Comparison of ENCODE assay signal across 15 cellular contexts in the genomic region with DNA sequence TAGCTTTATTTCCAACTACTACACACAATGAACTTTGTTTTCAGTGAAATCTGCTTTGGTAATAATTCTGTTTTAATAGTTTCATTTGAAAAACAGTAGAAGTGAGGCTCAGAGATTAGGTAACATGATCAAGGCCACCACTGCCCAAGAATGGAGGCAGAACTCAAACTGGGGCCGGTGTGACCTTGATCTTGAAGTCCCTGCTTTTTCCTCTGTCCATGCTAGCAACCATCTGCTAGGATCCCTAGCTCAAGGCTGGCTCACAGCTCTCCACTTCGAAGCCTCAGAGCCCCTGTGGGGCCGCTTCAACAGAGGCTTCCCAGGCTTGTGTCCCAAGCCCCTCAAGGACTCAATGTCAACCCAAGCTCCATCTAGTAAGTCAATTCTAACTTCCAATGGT. TPM values are rescaled to one million over a fixed set of nuclear protein-coding genes. Genes with fewer than 3 reads are reported as not detected.
DNase-seq lines count a peak whose midpoint lies in the region; ATAC-seq, FAIRE-seq and TF ChIP-seq lines count a peak whose summit lies in the region.
"Had no signal": no experiment of that assay in that cellular context is flagged by ENCODE, and none has a peak within 500 bp of the region (broad histone marks: within the 10 kb centered on the region; RNA-seq: fewer than 3 reads in every experiment).

No MANE protein-coding gene starts in this region.

- H3K9me3 ChIP-seq in CD8-positive, alpha-beta T cell (ENCODE audit: low read length), result no peaks in the 10 kb centered on the region
- H3K9me3 ChIP-seq in K562 (replicated peaks; ENCODE audit: control insufficient read depth, insufficient read depth, low read depth, low read length) (no peaks in the 10 kb centered on the region), osteoblast (ENCODE audit: low read depth, low read length) (no peaks in the 10 kb centered on the region)
- H3K9me3 ChIP-seq: Peyer's patch had no signal

- no peak for TF ChIP-seq EP300 in K562 (IDR thresholded peaks at IDR 0.05; ENCODE audit: low read length)

- no peaks in the 10 kb centered on the region for H3K27me3 ChIP-seq in CD8-positive, alpha-beta T cell (ENCODE audit: insufficient read depth, low read length)
- H3K27me3 ChIP-seq in K562 (ENCODE audit: control insufficient read depth in 2 of 2, insufficient read depth in 2 of 2, low read length in 2 of 2) (no peaks in the 10 kb centered on the region), osteoblast (ENCODE audit: insufficient read depth, low read length) (no peaks in the 10 kb centered on the region)
- H3K27me3 ChIP-seq: Peyer's patch had no signal

- H3K9me3 Mint-ChIP-seq in activated CD8-positive, alpha-beta memory T cell treated with anti-CD3 and anti-CD28 coated beads, Interleukin-2, amount 10 ng/mL, durations not matched to agents 7 days and 5 days (ENCODE audit: low read depth), result no peaks in the 10 kb centered on the region
- H3K9me3 Mint-ChIP-seq in CD8-positive, alpha-beta T cell, result no peaks in the 10 kb centered on the region

- H3K27me3 Mint-ChIP-seq in activated CD8-positive, alpha-beta memory T cell treated with anti-CD3 and anti-CD28 coated beads, Interleukin-2, amount 10 ng/mL, durations not matched to agents 7 days and 5 days, result no peaks in the 10 kb centered on the region
- no peaks in the 10 kb centered on the region for H3K27me3 Mint-ChIP-seq in CD8-positive, alpha-beta T cell (ENCODE audit: low read depth)

- 81% methylated on average over 3 of the region's 3 CpGs for WGBS in K562 (ENCODE audit: insufficient coverage, low coverage, missing lambda C conversion rate)

- H3K4me3 Mint-ChIP-seq in activated CD8-positive, alpha-beta memory T cell treated with anti-CD3 and anti-CD28 coated beads, Interleukin-2, amount 10 ng/mL, durations not matched to agents 7 days and 5 days, result no peak overlapping the region
- no peak overlapping the region for H3K4me3 Mint-ChIP-seq in CD8-positive, alpha-beta T cell

- peaks cover 66% of the 10 kb centered on the region for H3K4me1 Mint-ChIP-seq in activated CD8-positive, alpha-beta memory T cell treated with anti-CD3 and anti-CD28 coated beads, Interleukin-2, amount 10 ng/mL, durations not matched to agents 7 days and 5 days
- H3K4me1 Mint-ChIP-seq in CD8-positive, alpha-beta T cell (ENCODE audit: low read depth), result peaks cover 62% of the 10 kb centered on the region

- ATAC-seq in activated CD8-positive, alpha-beta memory T cell treated with anti-CD3 and anti-CD28 coated beads, Interleukin-2, amount 10 ng/mL, durations not matched to agents 7 days and 5 days, result no peak
- ATAC-seq in CD8-positive, alpha-beta T cell, result no peak
- ATAC-seq in K562, result no peak
- no peak for ATAC-seq in GM18868 (IDR thresholded peaks at IDR 0.05; ENCODE audit: unreplicated experiment)

- H3K27ac ChIP-seq in CD8-positive, alpha-beta T cell (ENCODE audit: low read depth, low read length), result no peak overlapping the region
- H3K27ac ChIP-seq in K562 (ENCODE audit: extremely low read depth, low read depth, low read length) (peak overlapping the region; percentile 55; the same call in 2 of the 3 replicates), osteoblast (ENCODE audit: low read depth, low read length) (no peak overlapping the region)

- peak overlapping the region; percentile 40 for H3K27ac Mint-ChIP-seq in activated CD8-positive, alpha-beta memory T cell treated with anti-CD3 and anti-CD28 coated beads, Interleukin-2, amount 10 ng/mL, durations not matched to agents 7 days and 5 days
- H3K27ac Mint-ChIP-seq in CD8-positive, alpha-beta T cell, result peak overlapping the region; percentile 77

- peaks cover 8% of the 10 kb centered on the region; the same call in 1 of the 2 replicates for H4K20me1 ChIP-seq in K562 (replicated peaks; ENCODE audit: control insufficient read depth, insufficient read depth, low read length)
- peaks cover 14% of the 10 kb centered on the region for H4K20me1 ChIP-seq in osteoblast (ENCODE audit: insufficient read depth, low read length)

- BruUV-seq in K562 (replicated peaks; lab: Mats Ljungman, UMichigan), result no TSS peak

- H3K4me2 ChIP-seq in K562 (ENCODE audit: insufficient read depth, low read length) (no peak overlapping the region), osteoblast (ENCODE audit: insufficient read depth, low read length) (no peak overlapping the region)

- TF ChIP-seq POLR2A in K562 (conservative IDR thresholded peaks at IDR 0.05), result no peak

- no peak for TF ChIP-seq CTCF in CD8-positive, alpha-beta T cell (IDR thresholded peaks at IDR 0.05)
- TF ChIP-seq CTCF in K562 (IDR thresholded peaks at IDR 0.05 in 2 of 3, conservative IDR thresholded peaks at IDR 0.05 in 1 of 3; ENCODE audit: insufficient read depth in 2 of 3, low read depth in 1 of 3, low read length in 3 of 3) (no peak), osteoblast (IDR thresholded peaks at IDR 0.05; ENCODE audit: extremely low read depth, low read depth, low read length) (no peak)

- in situ Hi-C loops in K562 (cut with MboI), result no loop called here

- peaks cover 8% of the 10 kb centered on the region for H3K36me3 Mint-ChIP-seq in activated CD8-positive, alpha-beta memory T cell treated with anti-CD3 and anti-CD28 coated beads, Interleukin-2, amount 10 ng/mL, durations not matched to agents 7 days and 5 days
- H3K36me3 Mint-ChIP-seq in CD8-positive, alpha-beta T cell, result no peaks in the 10 kb centered on the region

- peaks cover 69% of the 10 kb centered on the region for H3K4me1 ChIP-seq in CD8-positive, alpha-beta T cell (ENCODE audit: insufficient read depth, low read length)
- peaks cover 50 to 54% of the 10 kb centered on the region in 2 experiments for H3K4me1 ChIP-seq in K562 (replicated peaks in 1 of 2; ENCODE audit: control insufficient read depth in 2 of 2, insufficient read depth in 2 of 2, low read length in 2 of 2)
- H3K4me1 ChIP-seq in osteoblast (ENCODE audit: insufficient read depth, low read length), result peaks cover 12% of the 10 kb centered on the region

- POLR2A ChIA-PET in CD8-positive, alpha-beta T cell (lab: Charles Lee), result no interaction called here
- POLR2A ChIA-PET in K562 (lab: Yijun Ruan, JAX), result interaction anchor here (0.6 to 2.6 kb wide), 4 partner anchors 10 to 156 kb away, joined by 3 to 12 read pairs (median 4); no protein-coding TSS in a partner anchor

- H3K9ac ChIP-seq in K562 (ENCODE audit: insufficient read depth in 1 of 2, low read depth in 2 of 2, low read length in 2 of 2), result peak overlapping the region in 1 of 2 experiments; percentile 82; a peak in 2 of 4 replicates

- peaks cover 2% of the 10 kb centered on the region for H3K9me1 ChIP-seq in K562 (ENCODE audit: control insufficient read depth, insufficient read depth, low read length)

- no peak overlapping the region for H2AFZ ChIP-seq in K562 (ENCODE audit: low read depth, low read length)
- H2AFZ ChIP-seq in osteoblast (ENCODE audit: low read length), result no peak overlapping the region

- CTCF ChIA-PET in activated CD8-positive, alpha-beta memory T cell treated with anti-CD3 and anti-CD28 coated beads, Interleukin-2, amount 10 ng/mL, durations not matched to agents 7 days and 5 days (lab: Charles Lee), result interaction anchor here (1.0 to 1.7 kb wide), 4 partner anchors 15 to 35 kb away, joined by 3 to 6 read pairs (median 4); a partner anchor contains a TSS
- CTCF ChIA-PET in CD8-positive, alpha-beta T cell (lab: Charles Lee), result interaction anchor here (1.0 to 2.6 kb wide), 5 partner anchors 10 to 26 kb away, joined by 3 to 9 read pairs (median 5); no protein-coding TSS in a partner anchor
- CTCF ChIA-PET in K562 (lab: Yijun Ruan, JAX; ENCODE audit: low intra/inter-chr PET ratio), result no interaction called here

- intact Hi-C loops in CD8-positive, alpha-beta T cell (cut with DNase I, micrococcal nuclease), result no loop called here
- intact Hi-C loops in K562 (cut with micrococcal nuclease), result no loop called here

- H3K79me2 ChIP-seq in K562 (ENCODE audit: control insufficient read depth, insufficient read depth, low read length) (peaks cover 86% of the 10 kb centered on the region), osteoblast (ENCODE audit: insufficient read depth, low read length) (peaks cover 76% of the 10 kb centered on the region)

- no peak for FAIRE-seq in K562 (lab: Jason Lieb, UNC)
- FAIRE-seq: A204.1 had no signal

- H3K36me3 ChIP-seq in CD8-positive, alpha-beta T cell (ENCODE audit: insufficient read depth, low read length), result no peaks in the 10 kb centered on the region
- peaks cover 18% of the 10 kb centered on the region; the same call in 1 of the 3 replicates for H3K36me3 ChIP-seq in K562 (ENCODE audit: control insufficient read depth, insufficient read depth, low read length)
- no peaks in the 10 kb centered on the region for H3K36me3 ChIP-seq in osteoblast (ENCODE audit: insufficient read depth, low read length)
- H3K36me3 ChIP-seq: Peyer's patch had no signal

- no peak overlapping the region for H3K4me3 ChIP-seq in CD8-positive, alpha-beta T cell (ENCODE audit: low read depth, low read length)
- H3K4me3 ChIP-seq in K562 (no peak overlapping the region), osteoblast (ENCODE audit: insufficient read depth, low read length) (no peak overlapping the region)
- H3K4me3 ChIP-seq: Peyer's patch had no signal

- no peak for TF ChIP-seq RAD21 in K562 (CRISPR knock-in tag; conservative IDR thresholded peaks at IDR 0.05 in 1 of 2, IDR thresholded peaks at IDR 0.05 in 1 of 2)

- DNase-seq in activated CD8-positive, alpha-beta memory T cell treated with anti-CD3 and anti-CD28 coated beads, Interleukin-2, amount 10 ng/mL, durations not matched to agents 7 days and 5 days, result no peak
- no peak for DNase-seq in activated CD8-positive, alpha-beta memory T cell treated with anti-CD3 and anti-CD28 coated beads for 24 hours
- no peak for DNase-seq in CD8-positive, alpha-beta T cell
- DNase-seq in K562 (ENCODE audit: extremely low read depth in 1 of 4, low spot score in 3 of 4) (no peak), osteoblast (ENCODE audit: insufficient read length, low spot score, missing footprints) (peak; percentile 58), HCEC 1CT (no peak)
- no peak for DNase-seq in stimulated activated CD8-positive, alpha-beta memory T cell treated with anti-CD3 and anti-CD28 coated beads, Interleukin-4, amount 100 ng/mL, for 48 hours
- DNase-seq: H7, IMR-90, NCI-H1436, NCI-H510A, Peyer's patch, SHP77 treated with DMSO at 0.1 percent for 48 hours had no signal

RNA-seq across cellular contexts. Expression of a gene that starts 15.0 kb away (rescaled TPM):
- total RNA-seq in activated CD8-positive, alpha-beta memory T cell treated with anti-CD3 and anti-CD28 coated beads, Interleukin-2, amount 10 ng/mL, durations not matched to agents 7 days and 5 days, result 10 to 100 TPM; 36.2 to 52.7 TPM
- 10 to 100 TPM; 11.7 to 13.8 TPM for total RNA-seq in CD8-positive, alpha-beta T cell
- total RNA-seq in K562 (2011; cell fraction: chromatin; rRNA removed; ENCODE audit: low replicate concordance), result 17.7 and 35.6 TPM in 2 replicates
- 19.2 and 22.7 TPM in 2 replicates for total RNA-seq in K562 (2011; cell fraction: nucleolus; rRNA removed)
- total RNA-seq in K562 (2011; cell fraction: nucleoplasm; rRNA removed), result 24.8 and 30.9 TPM in 2 replicates
- total RNA-seq in K562 (2014; rRNA removed), result 28.6 and 41.1 TPM in 2 replicates
- 17.6 and 18.3 TPM in 2 replicates for total RNA-seq in K562 (2014; rRNA removed; fragmentation: Illumina TruSeq; extraction: Trizol)
- total RNA-seq in K562 (2015; rRNA removed; fragmentation: Illumina TruSeq; extraction: Trizol), result 24.8 and 26.3 TPM in 2 replicates
- total RNA-seq in K562 (2021), result 43.9 and 47.7 TPM in 2 replicates
- polyA plus RNA-seq in K562 (2011; rRNA removed), result 29.2 and 33.4 TPM in 2 replicates
- polyA plus RNA-seq in K562 (2011; cell fraction: cytosol; rRNA removed), result 39.7 and 49.3 TPM in 2 replicates
- polyA plus RNA-seq in K562 (2011; cell fraction: nucleus; rRNA removed), result 24.3 and 33.0 TPM in 2 replicates
- polyA plus RNA-seq in K562 (2012), result 38.6 and 52.6 TPM in 2 replicates
- polyA plus RNA-seq in K562 (2014; fragmentation: Illumina TruSeq; extraction: Trizol), result 50.7 and 55.8 TPM in 2 replicates
- polyA plus RNA-seq in K562 (2014; fragmentation: Nextera tagmentation; extraction: Ambion mirVana), result 1 to 10 TPM; 5.9 to 7.3 TPM
- polyA plus RNA-seq in K562 (2014; rRNA removed), result 25.2 and 28.4 TPM in 2 replicates
- 35.0 and 38.5 TPM in 2 replicates for polyA minus RNA-seq in K562 (2011; rRNA and poly(A)+ RNA removed)
- 38.8 and 40.9 TPM in 2 replicates for polyA minus RNA-seq in K562 (2011; cell fraction: cytosol; rRNA and poly(A)+ RNA removed)
- polyA minus RNA-seq in K562 (2011; cell fraction: nucleus; rRNA and poly(A)+ RNA removed), result 8.9 and 10.8 TPM in 2 replicates
- total RNA-seq in osteoblast, result 24.8 and 25.0 TPM in 2 replicates
